In the genomic region with DNA sequence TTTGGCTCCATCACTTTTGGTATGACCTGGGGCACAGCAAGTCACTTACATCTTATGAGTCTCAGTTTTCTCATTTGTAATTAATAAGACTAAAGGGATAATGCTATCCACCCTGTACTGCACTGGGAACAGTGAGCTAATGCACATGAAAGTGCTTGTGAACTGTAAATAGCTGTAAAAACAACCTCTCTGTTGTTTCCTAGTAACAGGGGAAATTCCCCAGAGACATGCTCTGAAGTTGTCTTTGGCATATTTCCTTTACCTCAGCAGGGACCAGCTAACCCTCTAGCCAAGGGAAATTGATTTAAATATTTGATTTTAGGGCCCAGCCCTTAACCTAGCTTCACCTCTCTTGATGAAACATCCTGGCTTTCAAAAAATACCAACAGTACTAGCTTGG, we compare ENCODE assay signal across 11 cellular contexts. TPM values are rescaled to one million over a fixed set of nuclear protein-coding genes. Genes with fewer than 3 reads are reported as not detected.
DNase-seq lines count a peak whose midpoint lies in the region; ATAC-seq, FAIRE-seq and TF ChIP-seq lines count a peak whose summit lies in the region.
"Had no signal": no experiment of that assay in that cellular context is flagged by ENCODE, and none has a peak within 500 bp of the region (broad histone marks: within the 10 kb centered on the region; RNA-seq: fewer than 3 reads in every experiment).

No MANE protein-coding gene starts in this region.

- no peak overlapping the region for H3K4me3 ChIP-seq in fibroblast of the aortic adventitia (ENCODE audit: low read depth, low read length)
- H3K4me3 ChIP-seq: adrenal gland had no signal

- no peak overlapping the region for H3K27ac Mint-ChIP-seq in endothelial cell (ENCODE audit: unreplicated experiment)
- H3K27ac Mint-ChIP-seq: immature natural killer cell had no signal

- H3K36me3 Mint-ChIP-seq in endothelial cell (ENCODE audit: low read depth, unreplicated experiment): no peaks in the 10 kb centered on the region

- ATAC-seq in GM19467 (IDR thresholded peaks at IDR 0.05; ENCODE audit: unreplicated experiment): peak; percentile 47
- peak; percentile 45 for ATAC-seq in HG03460 (IDR thresholded peaks at IDR 0.05; ENCODE audit: unreplicated experiment)

- DNase-seq in GM18507 (ENCODE audit: extremely low spot score, insufficient read length, low read depth): no peak
- DNase-seq in fibroblast of the aortic adventitia (ENCODE audit: low read depth): peak; percentile 33
- DNase-seq in HT-29 (ENCODE audit: low spot score): no peak
- DNase-seq in RCC 7860 (ENCODE audit: low spot score): no peak
- DNase-seq in endothelial cell (ENCODE audit: low spot score): no peak
- DNase-seq in erythroblast (lab: John Stamatoyannopoulos, UW): no peak
- DNase-seq: adrenal gland; immature natural killer cell; stimulated activated CD4-positive, alpha-beta T cell treated with anti-CD3 and anti-CD28 coated beads, Interleukin-2, amount 100 ng/mL, for 48 hours had no signal

- no peak overlapping the region for H3K4me3 Mint-ChIP-seq in endothelial cell (ENCODE audit: unreplicated experiment)
- H3K4me3 Mint-ChIP-seq: immature natural killer cell had no signal

- FAIRE-seq in GM18507 (lab: Jason Lieb, UNC): peak; percentile 87
- no peak for FAIRE-seq in RCC 7860 (lab: Jason Lieb, UNC)

- no peak for TF ChIP-seq CTCF in fibroblast of the aortic adventitia (IDR thresholded peaks at IDR 0.05; ENCODE audit: insufficient read depth, low read length)
- no peak for TF ChIP-seq CTCF in endothelial cell (IDR thresholded peaks at IDR 0.05; ENCODE audit: unreplicated experiment)

- H3K27me3 Mint-ChIP-seq in endothelial cell (ENCODE audit: unreplicated experiment): no peaks in the 10 kb centered on the region

- no peak for TF ChIP-seq POLR2A in erythroblast (IDR thresholded peaks at IDR 0.05; ENCODE audit: low read length)

- H3K9me3 Mint-ChIP-seq in endothelial cell (ENCODE audit: unreplicated experiment): no peaks in the 10 kb centered on the region
- H3K9me3 Mint-ChIP-seq: immature natural killer cell had no signal

- H3K4me1 Mint-ChIP-seq in endothelial cell (ENCODE audit: unreplicated experiment): no peaks in the 10 kb centered on the region

RNA-seq across cellular contexts. Expression of gene CYSLTR1, which starts 6.1 kb away (rescaled TPM):
- total RNA-seq in fibroblast of the aortic adventitia (ENCODE audit: low replicate concordance) (1.3 TPM in 1 of 2 replicates, not detected in the other), endothelial cell (ENCODE audit: unreplicated experiment) (0.13 TPM)
- not detected in 2 replicates for total RNA-seq in HT-29 (2014; rRNA removed; shearing (Covaris generic))
